Comparison of ENCODE assay signal across 8 cellular contexts in the genomic region with DNA sequence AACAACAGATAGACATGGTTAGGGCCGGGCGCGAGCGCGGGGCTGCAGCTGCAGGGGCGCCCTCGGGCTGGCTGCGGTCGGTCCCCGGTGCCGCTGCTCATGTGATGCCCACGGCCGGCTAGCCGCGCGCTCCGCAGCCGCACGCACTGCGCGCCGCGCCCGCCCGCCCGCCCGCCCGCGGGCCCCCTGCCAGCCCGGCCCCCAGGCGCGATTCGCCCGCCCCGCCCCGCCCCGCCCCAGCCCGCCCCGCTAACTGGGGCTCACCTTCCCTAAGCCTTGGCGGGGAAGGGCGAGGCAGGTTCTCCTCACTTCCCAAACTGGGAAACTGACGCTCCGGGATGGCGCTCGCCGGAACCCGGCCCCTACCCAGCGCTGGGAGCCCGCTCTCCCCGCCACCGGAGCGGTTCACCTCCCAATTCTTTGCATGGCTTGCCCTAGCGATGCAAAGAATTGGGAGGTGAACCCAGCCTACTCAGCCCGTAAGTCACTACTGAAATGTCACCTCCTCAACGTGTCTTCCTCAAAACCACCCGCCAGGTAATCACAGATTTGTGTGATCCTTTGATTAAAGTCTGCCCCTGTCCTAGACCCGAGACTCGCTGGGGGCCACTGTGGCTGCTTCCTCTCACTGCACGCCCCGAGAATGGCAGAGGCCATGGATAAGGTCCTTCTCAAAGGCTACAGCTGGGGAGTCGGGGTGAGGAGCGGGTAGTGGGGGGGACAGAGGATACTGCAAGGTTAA.
DNase-seq lines count a peak whose midpoint lies in the region; ATAC-seq and TF ChIP-seq lines count a peak whose summit lies in the region.

No MANE protein-coding gene starts in this region.

- no peaks in the 10 kb centered on the region for H3K27me3 ChIP-seq in colonic mucosa

- no peaks in the 10 kb centered on the region for H3K9me3 ChIP-seq in colonic mucosa

- no peaks in the 10 kb centered on the region for H3K36me3 ChIP-seq in colonic mucosa

- peaks cover 36% of the 10 kb centered on the region for H3K27me3 Mint-ChIP-seq in nephron (ENCODE audit: low read depth)

- TF ChIP-seq CTCF in GM13977 (IDR thresholded peaks at IDR 0.05; ENCODE audit: extremely low read depth, insufficient read depth, missing control alignments): no peak
- TF ChIP-seq CTCF in colonic mucosa (IDR thresholded peaks at IDR 0.05): no peak
- no peak for TF ChIP-seq CTCF in nephron (IDR thresholded peaks at IDR 0.05; ENCODE audit: unreplicated experiment in 3 of 3)

- peak overlapping the region in 1 of 2 donors; percentile 43 for H3K9ac ChIP-seq in colonic mucosa (ENCODE audit: low read depth in 2 of 2, low read length in 2 of 2)

- intact Hi-C loops in colonic mucosa (cut with DNase I): no loop called here

- in situ Hi-C loops in GM13977 (cut with MboI; ENCODE audit: low pct_unique_long_range_greater_than_20kb, low sequenced_read_pairs, unreplicated experiment): no loop called here

- H3K4me1 ChIP-seq in colonic mucosa: peaks cover 26% of the 10 kb centered on the region

- CTCF ChIA-PET in HEK293T (lab: Yijun Ruan, JAX): interaction anchor here (0.8 to 1.7 kb wide), 2 partner anchors 14 to 192 kb away, joined by 3 to 4 read pairs; no protein-coding TSS in a partner anchor

- POLR2A ChIA-PET in HEK293T (lab: Yijun Ruan, JAX): no interaction called here

- ATAC-seq in HG03108 (IDR thresholded peaks at IDR 0.05; ENCODE audit: unreplicated experiment): no peak

- H3K27ac Mint-ChIP-seq in nephron: no peak overlapping the region

- no peak overlapping the region for H3K27ac ChIP-seq in colonic mucosa

- no peaks in the 10 kb centered on the region for H3K36me3 Mint-ChIP-seq in nephron (ENCODE audit: low read depth)

- peaks cover 38% of the 10 kb centered on the region for H3K4me1 Mint-ChIP-seq in nephron

- peak overlapping the region; percentile 33 for H3K4me3 ChIP-seq in colonic mucosa

- DNase-seq in GM13977 (ENCODE audit: low spot score): peak; percentile 79
- DNase-seq in HEK293T (ENCODE audit: extremely low spot score): peak; percentile 61
- DNase-seq in T-helper 2 cell: peak in 3 of 5 experiments; percentile 22 to 58 (median 29)
- DNase-seq in colonic mucosa: peak; percentile 57
- DNase-seq in AML-193 (lab: John Stamatoyannopoulos, UW): no peak
- no peak for DNase-seq in amniotic stem cell (lab: John Stamatoyannopoulos, UW)

- no peaks in the 10 kb centered on the region for H3K9me3 Mint-ChIP-seq in nephron

- H3K4me3 Mint-ChIP-seq in nephron: peak overlapping the region; percentile 82 to 86 (median 83)

TF ChIP-seq in HEK293T, 16 proteins besides CTCF, POLR2A, EP300 and RAD21:
- TF ChIP-seq ARNT (IDR thresholded peaks at IDR 0.05): no peak
- no peak for TF ChIP-seq FOXM1 (IDR thresholded peaks at IDR 0.05; ENCODE audit: borderline replicate concordance)
- no peak for TF ChIP-seq HDGF (IDR thresholded peaks at IDR 0.05; ENCODE audit: borderline replicate concordance)
- no peak for TF ChIP-seq ELF4 (IDR thresholded peaks at IDR 0.05)
- no peak for TF ChIP-seq BHLHE40 (IDR thresholded peaks at IDR 0.05; ENCODE audit: borderline replicate concordance)
- TF ChIP-seq TARDBP (IDR thresholded peaks at IDR 0.05): no peak
- TF ChIP-seq, protein P1, sequence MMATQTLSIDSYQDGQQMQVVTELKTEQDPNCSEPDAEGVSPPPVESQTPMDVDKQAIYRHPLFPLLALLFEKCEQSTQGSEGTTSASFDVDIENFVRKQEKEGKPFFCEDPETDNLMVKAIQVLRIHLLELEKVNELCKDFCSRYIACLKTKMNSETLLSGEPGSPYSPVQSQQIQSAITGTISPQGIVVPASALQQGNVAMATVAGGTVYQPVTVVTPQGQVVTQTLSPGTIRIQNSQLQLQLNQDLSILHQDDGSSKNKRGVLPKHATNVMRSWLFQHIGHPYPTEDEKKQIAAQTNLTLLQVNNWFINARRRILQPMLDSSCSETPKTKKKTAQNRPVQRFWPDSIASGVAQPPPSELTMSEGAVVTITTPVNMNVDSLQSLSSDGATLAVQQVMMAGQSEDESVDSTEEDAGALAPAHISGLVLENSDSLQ (IDR thresholded peaks at IDR 0.05): no peak
- TF ChIP-seq NFRKB (IDR thresholded peaks at IDR 0.05): no peak
- TF ChIP-seq SP1 (IDR thresholded peaks at IDR 0.05): no peak
- no peak for TF ChIP-seq CTBP1 (IDR thresholded peaks at IDR 0.05; ENCODE audit: borderline replicate concordance)
- TF ChIP-seq SUZ12 (IDR thresholded peaks at IDR 0.05): no peak
- TF ChIP-seq LEF1 (IDR thresholded peaks at IDR 0.05; ENCODE audit: borderline replicate concordance): no peak

Comparison
In these comparisons a context has a peak if more than half of its experiments do, and no peak if none do; other contexts are left out.
1. DNase-seq: peak in GM13977 (single experiment), HEK293T (single experiment), T-helper 2 cell (3 of 5) and colonic mucosa (single experiment); none in AML-193 (0 of 2) and amniotic stem cell (single experiment).